Comparison of ENCODE assay signal across 1 cellular context in genomic region chr4:8558080-8558960, GRCh38.
TF ChIP-seq lines count a peak whose summit lies in the region.

No MANE protein-coding gene starts in this region.

TF ChIP-seq in A549, 52 proteins besides CTCF, POLR2A, EP300 and RAD21:
- no peak for TF ChIP-seq FOSB (CRISPR knock-in tag; IDR thresholded peaks at IDR 0.05)
- no peak for TF ChIP-seq CHD2 (IDR thresholded peaks at IDR 0.05; ENCODE audit: low read length, partially characterized antibody)
- TF ChIP-seq HOXA7 (CRISPR knock-in tag; IDR thresholded peaks at IDR 0.05), result no peak
- no peak for TF ChIP-seq FOXS1 (CRISPR knock-in tag; IDR thresholded peaks at IDR 0.05)
- TF ChIP-seq HDAC2 (IDR thresholded peaks at IDR 0.05), result no peak
- no peak for TF ChIP-seq CHD4 (IDR thresholded peaks at IDR 0.05; ENCODE audit: borderline replicate concordance)
- TF ChIP-seq SMC3 (IDR thresholded peaks at IDR 0.05), result no peak
- TF ChIP-seq TFCP2L1 (CRISPR knock-in tag; IDR thresholded peaks at IDR 0.05), result no peak
- no peak for TF ChIP-seq ZNF302 (CRISPR knock-in tag; IDR thresholded peaks at IDR 0.05)
- no peak for TF ChIP-seq RNF2 (IDR thresholded peaks at IDR 0.05; ENCODE audit: borderline replicate concordance, low read depth)
- TF ChIP-seq NR3C1 (IDR thresholded peaks at IDR 0.05), result no peak
- TF ChIP-seq ESRRA (IDR thresholded peaks at IDR 0.05; ENCODE audit: borderline replicate concordance, low read length), result no peak
- TF ChIP-seq ZFP36 (IDR thresholded peaks at IDR 0.05; ENCODE audit: borderline replicate concordance, partially characterized antibody), result no peak
- TF ChIP-seq PHF8 (IDR thresholded peaks at IDR 0.05; ENCODE audit: borderline replicate concordance, low read depth), result no peak
- TF ChIP-seq FOSL2 (IDR thresholded peaks at IDR 0.05), result no peak
- no peak for TF ChIP-seq FOSL2 (CRISPR knock-in tag; IDR thresholded peaks at IDR 0.05)
- no peak for TF ChIP-seq MAZ (IDR thresholded peaks at IDR 0.05; ENCODE audit: borderline replicate concordance, low read depth, low read length)
- no peak for TF ChIP-seq TP53 (CRISPR knock-in tag; IDR thresholded peaks at IDR 0.05)
- TF ChIP-seq NFE2L2 (conservative IDR thresholded peaks at IDR 0.05; ENCODE audit: low read length), result no peak
- no peak for TF ChIP-seq HES2 (IDR thresholded peaks at IDR 0.05)
TF ChIP-seq in A549: peak in this region for 0.
